Comparison of ENCODE assay signal across 10 cellular contexts in the genomic region with DNA sequence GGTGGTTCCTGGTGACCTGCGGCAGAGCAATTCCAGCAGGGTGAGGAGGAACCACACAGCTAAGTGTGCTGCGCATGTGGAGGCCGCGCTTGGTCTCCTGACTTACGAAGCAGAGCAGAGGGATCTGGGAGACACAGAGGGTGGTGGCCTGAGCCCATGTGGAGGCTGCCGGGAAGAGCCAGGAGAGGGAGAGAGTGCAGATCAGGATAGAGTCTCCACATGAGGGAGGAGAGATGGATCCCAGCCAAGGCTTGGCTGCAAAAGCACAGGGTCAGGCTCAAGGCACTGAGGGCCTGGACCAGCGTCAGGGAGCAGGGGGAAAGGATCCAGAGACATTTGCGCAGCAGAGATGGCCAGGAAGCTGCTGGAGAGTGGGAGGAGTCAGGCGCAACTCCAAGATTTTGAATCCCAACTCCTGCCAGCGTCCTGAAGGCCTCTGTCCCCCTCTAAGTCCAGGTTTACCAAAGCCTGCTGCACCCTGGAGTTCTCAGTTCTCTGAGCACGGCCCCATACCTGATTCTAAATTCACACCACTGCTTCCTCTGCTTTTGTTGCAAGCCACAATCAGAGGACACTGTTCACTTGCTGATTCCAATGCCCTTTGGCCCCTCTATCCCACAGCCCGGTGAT. TPM values are rescaled to one million over a fixed set of nuclear protein-coding genes. Genes with fewer than 3 reads are reported as not detected.
A peak's percentile ranks its signal among the peaks of the same experiment; 100 is the strongest.
DNase-seq lines count a peak whose midpoint lies in the region; ATAC-seq and TF ChIP-seq lines count a peak whose summit lies in the region.
"Had no signal": no experiment of that assay in that cellular context is flagged by ENCODE, and none has a peak within 500 bp of the region (broad histone marks: within the 10 kb centered on the region; RNA-seq: fewer than 3 reads in every experiment).

No MANE protein-coding gene starts in this region.

- H3K4me3 ChIP-seq in ovary, result no peak overlapping the region
- H3K4me3 ChIP-seq: BLaER1 treated with 17β-estradiol and CSF1 and Interleukin-3, amounts not matched to agents 10 nM and 100 nM had no signal

- BruUV-seq in Calu3 (replicated peaks; lab: Mats Ljungman, UMichigan), result no TSS peak

- H3K36me3 Mint-ChIP-seq in activated T-helper 1 cell treated with anti-CD3 and anti-CD28 coated beads, Interleukin-12 subunit alpha, Interleukin-12 subunit beta, Interleukin-2, Interleukin-4 antibody, amounts not matched to agents 30 ng/mL and 10 ng/mL and 1 ng/mL, durations not matched to agents 14 hours and 24 hours and 36 hours (ENCODE audit: low read depth), result no peaks in the 10 kb centered on the region
- no peaks in the 10 kb centered on the region for H3K36me3 Mint-ChIP-seq in Calu3 (ENCODE audit: insufficient read depth, unreplicated experiment)

- no peaks in the 10 kb centered on the region for H3K36me3 ChIP-seq in ovary
- H3K36me3 ChIP-seq: BLaER1 treated with 17β-estradiol and CSF1 and Interleukin-3, amounts not matched to agents 10 nM and 100 nM had no signal

- H3K4me3 Mint-ChIP-seq in activated T-helper 1 cell treated with anti-CD3 and anti-CD28 coated beads, Interleukin-12 subunit alpha, Interleukin-12 subunit beta, Interleukin-2, Interleukin-4 antibody, amounts not matched to agents 30 ng/mL and 10 ng/mL and 1 ng/mL, durations not matched to agents 14 hours and 24 hours and 36 hours, result no peak overlapping the region
- no peak overlapping the region for H3K4me3 Mint-ChIP-seq in Calu3 (ENCODE audit: low read depth, unreplicated experiment)

- no peaks in the 10 kb centered on the region for H3K9me3 Mint-ChIP-seq in activated T-helper 1 cell treated with anti-CD3 and anti-CD28 coated beads, Interleukin-12 subunit alpha, Interleukin-12 subunit beta, Interleukin-2, Interleukin-4 antibody, amounts not matched to agents 30 ng/mL and 10 ng/mL and 1 ng/mL, durations not matched to agents 14 hours and 24 hours and 36 hours
- H3K9me3 Mint-ChIP-seq in Calu3 (ENCODE audit: low read depth, unreplicated experiment), result no peaks in the 10 kb centered on the region

- TF ChIP-seq CTCF in AG09319 (IDR thresholded peaks at IDR 0.05; ENCODE audit: low read depth, low read length) (no peak), ovary (IDR thresholded peaks at IDR 0.05) (peak in 2 of 3 donors; percentile 5 to 10), Calu3 (IDR thresholded peaks at IDR 0.05; ENCODE audit: unreplicated experiment) (no peak)

- intact Hi-C loops in Right ventricle myocardium inferior (cut with DNase I), result loop anchor here (5.0 to 10.0 kb wide), 2 partner anchors 38 to 461 kb away; partner anchors contain the start of genes CISD3 and PLXDC1
- intact Hi-C loops in ovary (cut with DNase I), result loop anchor here in 1 of 4 donors (5.0 kb wide), 1 partner anchor 38 kb away; the partner anchor contains the start of gene CISD3
- intact Hi-C loops in activated T-helper 1 cell treated with anti-CD3 and anti-CD28 coated beads, Interleukin-12 subunit alpha, Interleukin-12 subunit beta, Interleukin-2, Interleukin-4 antibody, amounts not matched to agents 30 ng/mL and 10 ng/mL and 1 ng/mL, durations not matched to agents 14 hours and 24 hours and 36 hours (cut with micrococcal nuclease), result no loop called here
- intact Hi-C loops in Calu3 (cut with micrococcal nuclease; ENCODE audit: unreplicated experiment), result no loop called here

- H3K4me1 ChIP-seq in ovary (ENCODE audit: insufficient read depth), result peaks cover 6% of the 10 kb centered on the region

- H3K9me3 ChIP-seq in ovary, result no peaks in the 10 kb centered on the region
- H3K9me3 ChIP-seq: BLaER1 treated with 17β-estradiol and CSF1 and Interleukin-3, amounts not matched to agents 10 nM and 100 nM had no signal

- ATAC-seq in Right ventricle myocardium inferior (peak; percentile 99), HG02763 (IDR thresholded peaks at IDR 0.05; ENCODE audit: unreplicated experiment) (no peak)

- CTCF ChIA-PET in Calu3 (lab: Charles Lee), result no interaction called here

- TF ChIP-seq POLR2A in ovary (IDR thresholded peaks at IDR 0.05), result peak; percentile 36

- TF ChIP-seq EP300 in ovary (IDR thresholded peaks at IDR 0.05), result no peak

- WGBS in ovary, 3 donors, result 5 to 7% (median 7%) methylated on average over 12 of the region's 12 CpGs

- peaks cover 19% of the 10 kb centered on the region for H3K4me1 Mint-ChIP-seq in activated T-helper 1 cell treated with anti-CD3 and anti-CD28 coated beads, Interleukin-12 subunit alpha, Interleukin-12 subunit beta, Interleukin-2, Interleukin-4 antibody, amounts not matched to agents 30 ng/mL and 10 ng/mL and 1 ng/mL, durations not matched to agents 14 hours and 24 hours and 36 hours (ENCODE audit: low read depth)
- H3K4me1 Mint-ChIP-seq in Calu3 (ENCODE audit: low read depth, unreplicated experiment), result peaks cover 5% of the 10 kb centered on the region

- no peak overlapping the region for H3K27ac Mint-ChIP-seq in activated T-helper 1 cell treated with anti-CD3 and anti-CD28 coated beads, Interleukin-12 subunit alpha, Interleukin-12 subunit beta, Interleukin-2, Interleukin-4 antibody, amounts not matched to agents 30 ng/mL and 10 ng/mL and 1 ng/mL, durations not matched to agents 14 hours and 24 hours and 36 hours
- no peak overlapping the region for H3K27ac Mint-ChIP-seq in Calu3 (ENCODE audit: unreplicated experiment)

- no peaks in the 10 kb centered on the region for H3K27me3 Mint-ChIP-seq in activated T-helper 1 cell treated with anti-CD3 and anti-CD28 coated beads, Interleukin-12 subunit alpha, Interleukin-12 subunit beta, Interleukin-2, Interleukin-4 antibody, amounts not matched to agents 30 ng/mL and 10 ng/mL and 1 ng/mL, durations not matched to agents 14 hours and 24 hours and 36 hours (ENCODE audit: insufficient read depth)
- H3K27me3 Mint-ChIP-seq in Calu3 (ENCODE audit: unreplicated experiment), result peaks cover 73% of the 10 kb centered on the region

- no peaks in the 10 kb centered on the region for H3K27me3 ChIP-seq in ovary
- H3K27me3 ChIP-seq: BLaER1 treated with 17β-estradiol and CSF1 and Interleukin-3, amounts not matched to agents 10 nM and 100 nM had no signal

- DNase-seq in AG09319 (ENCODE audit: extremely low read depth, low read depth) (peak; percentile 57), SHP77 treated with DMSO at 0.1 percent for 48 hours (lab: John Stamatoyannopoulos, UW) (peak; percentile 19), Right ventricle myocardium inferior (ENCODE audit: missing footprints) (peak; percentile 93), ovary (peak; percentile 96 to 99 (median 98)), Calu3 (no peak), LoVo (ENCODE audit: low spot score) (no peak)
- DNase-seq in activated T-helper 1 cell treated with anti-CD3 and anti-CD28 coated beads, Interleukin-12 subunit alpha, Interleukin-12 subunit beta, Interleukin-2, Interleukin-4 antibody, amounts not matched to agents 30 ng/mL and 10 ng/mL and 1 ng/mL, durations not matched to agents 14 hours and 24 hours and 36 hours (ENCODE audit: low spot score), result no peak
- DNase-seq: NCI-H1436 treated with DMSO at 0.1 percent for 48 hours had no signal

- peak overlapping the region; percentile 36 to 83 for H3K27ac ChIP-seq in ovary
- H3K27ac ChIP-seq: BLaER1 treated with 17β-estradiol and CSF1 and Interleukin-3, amounts not matched to agents 10 nM and 100 nM had no signal

RNA-seq across cellular contexts. Expression of gene MLLT6, which starts 11.3 kb away (rescaled TPM):
- 71.1 TPM for total RNA-seq in Right ventricle myocardium inferior
- 100 to 1,000 TPM in 5 of 7 donors, 10 to 100 TPM in 2; 73.2 to 278 (median 183) TPM for total RNA-seq in ovary
- 10 to 100 TPM; 52.3 to 99.4 TPM for polyA plus RNA-seq in ovary
- total RNA-seq in activated T-helper 1 cell treated with anti-CD3 and anti-CD28 coated beads, Interleukin-12 subunit alpha, Interleukin-12 subunit beta, Interleukin-2, Interleukin-4 antibody, amounts not matched to agents 30 ng/mL and 10 ng/mL and 1 ng/mL, durations not matched to agents 14 hours and 24 hours and 36 hours, result 250 and 252 TPM in 2 replicates
- 463 and 498 TPM in 2 replicates for total RNA-seq in Calu3 (2022)

RNA-seq across cellular contexts. Expression of gene EPOP, which starts 19.1 kb away (rescaled TPM):
- total RNA-seq in Right ventricle myocardium inferior, result 0.51 TPM
- 1 to 10 TPM in 3 of 7 donors, under 1 TPM in 4; 0.83 to 1.7 (median 0.86) TPM for total RNA-seq in ovary
- under 1 TPM; 0.50 to 0.61 TPM for polyA plus RNA-seq in ovary
- 56.5 and 58.8 TPM in 2 replicates for total RNA-seq in activated T-helper 1 cell treated with anti-CD3 and anti-CD28 coated beads, Interleukin-12 subunit alpha, Interleukin-12 subunit beta, Interleukin-2, Interleukin-4 antibody, amounts not matched to agents 30 ng/mL and 10 ng/mL and 1 ng/mL, durations not matched to agents 14 hours and 24 hours and 36 hours
- 15.3 and 20.9 TPM in 2 replicates for total RNA-seq in Calu3 (2022)

RNA-seq across cellular contexts. Expression of gene CISD3, which starts 36.3 kb away (rescaled TPM):
- total RNA-seq in Right ventricle myocardium inferior, result 84.7 TPM
- total RNA-seq in ovary, result 10 to 100 TPM in 5 of 7 donors, 1 to 10 TPM in 2; 6.2 to 31.1 (median 24.4) TPM
- 10 to 100 TPM in 1 of 2 donors, 1 to 10 TPM in 1; 6.6 to 18.4 TPM for polyA plus RNA-seq in ovary
- total RNA-seq in activated T-helper 1 cell treated with anti-CD3 and anti-CD28 coated beads, Interleukin-12 subunit alpha, Interleukin-12 subunit beta, Interleukin-2, Interleukin-4 antibody, amounts not matched to agents 30 ng/mL and 10 ng/mL and 1 ng/mL, durations not matched to agents 14 hours and 24 hours and 36 hours, result 39.2 and 41.4 TPM in 2 replicates
- 101 and 109 TPM in 2 replicates for total RNA-seq in Calu3 (2022)

RNA-seq across cellular contexts. Expression of gene PCGF2, which starts 54.3 kb away (rescaled TPM):
- total RNA-seq in Right ventricle myocardium inferior, result 24.4 TPM
- total RNA-seq in ovary, result 10 to 100 TPM in 6 of 7 donors, 1 to 10 TPM in 1; 7.4 to 92.7 (median 63.4) TPM
- 10 to 100 TPM; 21.5 to 27.2 TPM for polyA plus RNA-seq in ovary
- total RNA-seq in activated T-helper 1 cell treated with anti-CD3 and anti-CD28 coated beads, Interleukin-12 subunit alpha, Interleukin-12 subunit beta, Interleukin-2, Interleukin-4 antibody, amounts not matched to agents 30 ng/mL and 10 ng/mL and 1 ng/mL, durations not matched to agents 14 hours and 24 hours and 36 hours, result 3.7 and 4.6 TPM in 2 replicates
- 196 and 205 TPM in 2 replicates for total RNA-seq in Calu3 (2022)

RNA-seq across cellular contexts. Expression of gene PSMB3, which starts 58.7 kb away (rescaled TPM):
- total RNA-seq in Right ventricle myocardium inferior (175 TPM), ovary (100 to 1,000 TPM in 3 of 7 donors, 10 to 100 TPM in 4; 77.0 to 145 (median 82.0) TPM), Calu3 (2022) (893 and 935 TPM in 2 replicates)
- 100 to 1,000 TPM; 106 to 138 TPM for polyA plus RNA-seq in ovary
- 349 and 366 TPM in 2 replicates for total RNA-seq in activated T-helper 1 cell treated with anti-CD3 and anti-CD28 coated beads, Interleukin-12 subunit alpha, Interleukin-12 subunit beta, Interleukin-2, Interleukin-4 antibody, amounts not matched to agents 30 ng/mL and 10 ng/mL and 1 ng/mL, durations not matched to agents 14 hours and 24 hours and 36 hours

Comparison
In these comparisons a context has a peak if more than half of its experiments do, and no peak if none do; other contexts are left out.
1. DNase-seq: peak in AG09319 (single experiment), SHP77 treated with DMSO at 0.1 percent for 48 hours (single experiment), Right ventricle myocardium inferior (single experiment) and ovary (5 of 5); none in activated T-helper 1 cell treated with anti-CD3 and anti-CD28 coated beads, Interleukin-12 subunit alpha, Interleukin-12 subunit beta, Interleukin-2, Interleukin-4 antibody, amounts not matched to agents 30 ng/mL and 10 ng/mL and 1 ng/mL, durations not matched to agents 14 hours and 24 hours and 36 hours (single experiment), Calu3 (single experiment) and LoVo (single experiment).
2. CTCF ChIP-seq: peak in ovary (2 of 3); none in AG09319 (single experiment) and Calu3 (single experiment).